1 cellular context compared by ENCODE assay signal in the genomic region with DNA sequence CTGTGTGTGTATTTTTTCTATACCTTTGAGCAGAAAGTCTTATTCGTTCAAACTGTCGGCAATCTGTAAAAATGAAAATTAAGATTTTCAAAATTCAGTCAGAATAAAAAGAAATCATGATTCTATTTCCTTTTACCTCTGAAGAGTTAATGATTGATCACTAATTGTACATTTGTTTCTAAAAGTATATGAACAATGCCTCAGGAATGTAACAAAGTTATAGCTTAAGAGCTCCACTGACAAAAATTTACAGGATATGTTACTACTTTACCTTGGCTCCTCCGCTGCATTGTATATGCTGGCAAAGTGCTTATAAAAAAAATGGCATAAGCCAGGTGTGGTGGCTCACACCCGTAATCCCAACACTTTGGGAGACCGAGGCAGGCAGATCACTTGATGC.
TF ChIP-seq lines count a peak whose summit lies in the region.

No MANE protein-coding gene starts in this region.

TF ChIP-seq in GM23338, 12 proteins besides CTCF, POLR2A, EP300 and RAD21 (continued from another document):
- TF ChIP-seq, protein P1, sequence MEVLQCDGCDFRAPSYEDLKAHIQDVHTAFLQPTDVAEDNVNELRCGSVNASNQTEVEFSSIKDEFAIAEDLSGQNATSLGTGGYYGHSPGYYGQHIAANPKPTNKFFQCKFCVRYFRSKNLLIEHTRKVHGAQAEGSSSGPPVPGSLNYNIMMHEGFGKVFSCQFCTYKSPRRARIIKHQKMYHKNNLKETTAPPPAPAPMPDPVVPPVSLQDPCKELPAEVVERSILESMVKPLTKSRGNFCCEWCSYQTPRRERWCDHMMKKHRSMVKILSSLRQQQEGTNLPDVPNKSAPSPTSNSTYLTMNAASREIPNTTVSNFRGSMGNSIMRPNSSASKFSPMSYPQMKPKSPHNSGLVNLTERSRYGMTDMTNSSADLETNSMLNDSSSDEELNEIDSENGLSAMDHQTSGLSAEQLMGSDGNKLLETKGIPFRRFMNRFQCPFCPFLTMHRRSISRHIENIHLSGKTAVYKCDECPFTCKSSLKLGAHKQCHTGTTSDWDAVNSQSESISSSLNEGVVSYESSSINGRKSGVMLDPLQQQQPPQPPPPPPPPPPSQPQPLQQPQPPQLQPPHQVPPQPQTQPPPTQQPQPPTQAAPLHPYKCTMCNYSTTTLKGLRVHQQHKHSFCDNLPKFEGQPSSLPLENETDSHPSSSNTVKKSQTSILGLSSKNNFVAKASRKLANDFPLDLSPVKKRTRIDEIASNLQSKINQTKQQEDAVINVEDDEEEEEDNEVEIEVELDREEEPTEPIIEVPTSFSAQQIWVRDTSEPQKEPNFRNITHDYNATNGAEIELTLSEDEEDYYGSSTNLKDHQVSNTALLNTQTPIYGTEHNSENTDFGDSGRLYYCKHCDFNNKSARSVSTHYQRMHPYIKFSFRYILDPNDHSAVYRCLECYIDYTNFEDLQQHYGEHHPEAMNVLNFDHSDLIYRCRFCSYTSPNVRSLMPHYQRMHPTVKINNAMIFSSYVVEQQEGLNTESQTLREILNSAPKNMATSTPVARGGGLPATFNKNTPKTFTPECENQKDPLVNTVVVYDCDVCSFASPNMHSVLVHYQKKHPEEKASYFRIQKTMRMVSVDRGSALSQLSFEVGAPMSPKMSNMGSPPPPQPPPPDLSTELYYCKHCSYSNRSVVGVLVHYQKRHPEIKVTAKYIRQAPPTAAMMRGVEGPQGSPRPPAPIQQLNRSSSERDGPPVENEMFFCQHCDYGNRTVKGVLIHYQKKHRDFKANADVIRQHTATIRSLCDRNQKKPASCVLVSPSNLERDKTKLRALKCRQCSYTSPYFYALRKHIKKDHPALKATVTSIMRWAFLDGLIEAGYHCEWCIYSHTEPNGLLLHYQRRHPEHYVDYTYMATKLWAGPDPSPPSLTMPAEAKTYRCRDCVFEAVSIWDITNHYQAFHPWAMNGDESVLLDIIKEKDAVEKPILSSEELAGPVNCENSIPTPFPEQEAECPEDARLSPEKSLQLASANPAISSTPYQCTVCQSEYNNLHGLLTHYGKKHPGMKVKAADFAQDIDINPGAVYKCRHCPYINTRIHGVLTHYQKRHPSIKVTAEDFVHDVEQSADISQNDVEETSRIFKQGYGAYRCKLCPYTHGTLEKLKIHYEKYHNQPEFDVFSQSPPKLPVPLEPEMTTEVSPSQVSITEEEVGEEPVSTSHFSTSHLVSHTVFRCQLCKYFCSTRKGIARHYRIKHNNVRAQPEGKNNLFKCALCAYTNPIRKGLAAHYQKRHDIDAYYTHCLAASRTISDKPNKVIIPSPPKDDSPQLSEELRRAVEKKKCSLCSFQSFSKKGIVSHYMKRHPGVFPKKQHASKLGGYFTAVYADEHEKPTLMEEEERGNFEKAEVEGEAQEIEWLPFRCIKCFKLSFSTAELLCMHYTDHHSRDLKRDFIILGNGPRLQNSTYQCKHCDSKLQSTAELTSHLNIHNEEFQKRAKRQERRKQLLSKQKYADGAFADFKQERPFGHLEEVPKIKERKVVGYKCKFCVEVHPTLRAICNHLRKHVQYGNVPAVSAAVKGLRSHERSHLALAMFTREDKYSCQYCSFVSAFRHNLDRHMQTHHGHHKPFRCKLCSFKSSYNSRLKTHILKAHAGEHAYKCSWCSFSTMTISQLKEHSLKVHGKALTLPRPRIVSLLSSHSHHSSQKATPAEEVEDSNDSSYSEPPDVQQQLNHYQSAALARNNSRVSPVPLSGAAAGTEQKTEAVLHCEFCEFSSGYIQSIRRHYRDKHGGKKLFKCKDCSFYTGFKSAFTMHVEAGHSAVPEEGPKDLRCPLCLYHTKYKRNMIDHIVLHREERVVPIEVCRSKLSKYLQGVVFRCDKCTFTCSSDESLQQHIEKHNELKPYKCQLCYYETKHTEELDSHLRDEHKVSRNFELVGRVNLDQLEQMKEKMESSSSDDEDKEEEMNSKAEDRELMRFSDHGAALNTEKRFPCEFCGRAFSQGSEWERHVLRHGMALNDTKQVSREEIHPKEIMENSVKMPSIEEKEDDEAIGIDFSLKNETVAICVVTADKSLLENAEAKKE (CRISPR knock-in tag; IDR thresholded peaks at IDR 0.05) = no peak
- TF ChIP-seq STAT1 (IDR thresholded peaks at IDR 0.05; ENCODE audit: unreplicated experiment) = no peak
- TF ChIP-seq EZH2phosphoT487 (IDR thresholded peaks at IDR 0.05; ENCODE audit: unreplicated experiment) = no peak
- no peak for TF ChIP-seq ZNF331 (CRISPR knock-in tag; IDR thresholded peaks at IDR 0.05; ENCODE audit: low read depth)
- TF ChIP-seq CREB1 (CRISPR knock-in tag; IDR thresholded peaks at IDR 0.05; ENCODE audit: low read depth) = no peak
- TF ChIP-seq, protein P2, sequence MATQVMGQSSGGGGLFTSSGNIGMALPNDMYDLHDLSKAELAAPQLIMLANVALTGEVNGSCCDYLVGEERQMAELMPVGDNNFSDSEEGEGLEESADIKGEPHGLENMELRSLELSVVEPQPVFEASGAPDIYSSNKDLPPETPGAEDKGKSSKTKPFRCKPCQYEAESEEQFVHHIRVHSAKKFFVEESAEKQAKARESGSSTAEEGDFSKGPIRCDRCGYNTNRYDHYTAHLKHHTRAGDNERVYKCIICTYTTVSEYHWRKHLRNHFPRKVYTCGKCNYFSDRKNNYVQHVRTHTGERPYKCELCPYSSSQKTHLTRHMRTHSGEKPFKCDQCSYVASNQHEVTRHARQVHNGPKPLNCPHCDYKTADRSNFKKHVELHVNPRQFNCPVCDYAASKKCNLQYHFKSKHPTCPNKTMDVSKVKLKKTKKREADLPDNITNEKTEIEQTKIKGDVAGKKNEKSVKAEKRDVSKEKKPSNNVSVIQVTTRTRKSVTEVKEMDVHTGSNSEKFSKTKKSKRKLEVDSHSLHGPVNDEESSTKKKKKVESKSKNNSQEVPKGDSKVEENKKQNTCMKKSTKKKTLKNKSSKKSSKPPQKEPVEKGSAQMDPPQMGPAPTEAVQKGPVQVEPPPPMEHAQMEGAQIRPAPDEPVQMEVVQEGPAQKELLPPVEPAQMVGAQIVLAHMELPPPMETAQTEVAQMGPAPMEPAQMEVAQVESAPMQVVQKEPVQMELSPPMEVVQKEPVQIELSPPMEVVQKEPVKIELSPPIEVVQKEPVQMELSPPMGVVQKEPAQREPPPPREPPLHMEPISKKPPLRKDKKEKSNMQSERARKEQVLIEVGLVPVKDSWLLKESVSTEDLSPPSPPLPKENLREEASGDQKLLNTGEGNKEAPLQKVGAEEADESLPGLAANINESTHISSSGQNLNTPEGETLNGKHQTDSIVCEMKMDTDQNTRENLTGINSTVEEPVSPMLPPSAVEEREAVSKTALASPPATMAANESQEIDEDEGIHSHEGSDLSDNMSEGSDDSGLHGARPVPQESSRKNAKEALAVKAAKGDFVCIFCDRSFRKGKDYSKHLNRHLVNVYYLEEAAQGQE (IDR thresholded peaks at IDR 0.05; ENCODE audit: unreplicated experiment) = no peak
- TF ChIP-seq, protein P3, sequence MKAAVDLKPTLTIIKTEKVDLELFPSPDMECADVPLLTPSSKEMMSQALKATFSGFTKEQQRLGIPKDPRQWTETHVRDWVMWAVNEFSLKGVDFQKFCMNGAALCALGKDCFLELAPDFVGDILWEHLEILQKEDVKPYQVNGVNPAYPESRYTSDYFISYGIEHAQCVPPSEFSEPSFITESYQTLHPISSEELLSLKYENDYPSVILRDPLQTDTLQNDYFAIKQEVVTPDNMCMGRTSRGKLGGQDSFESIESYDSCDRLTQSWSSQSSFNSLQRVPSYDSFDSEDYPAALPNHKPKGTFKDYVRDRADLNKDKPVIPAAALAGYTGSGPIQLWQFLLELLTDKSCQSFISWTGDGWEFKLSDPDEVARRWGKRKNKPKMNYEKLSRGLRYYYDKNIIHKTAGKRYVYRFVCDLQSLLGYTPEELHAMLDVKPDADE (IDR thresholded peaks at IDR 0.05) = no peak
- TF ChIP-seq EZH2 (IDR thresholded peaks at IDR 0.05; ENCODE audit: low read depth, unreplicated experiment) = no peak
- no peak for TF ChIP-seq ZNF114 (CRISPR knock-in tag; IDR thresholded peaks at IDR 0.05)
